Comparison of ENCODE assay signal across 1 cellular context in the genomic region with DNA sequence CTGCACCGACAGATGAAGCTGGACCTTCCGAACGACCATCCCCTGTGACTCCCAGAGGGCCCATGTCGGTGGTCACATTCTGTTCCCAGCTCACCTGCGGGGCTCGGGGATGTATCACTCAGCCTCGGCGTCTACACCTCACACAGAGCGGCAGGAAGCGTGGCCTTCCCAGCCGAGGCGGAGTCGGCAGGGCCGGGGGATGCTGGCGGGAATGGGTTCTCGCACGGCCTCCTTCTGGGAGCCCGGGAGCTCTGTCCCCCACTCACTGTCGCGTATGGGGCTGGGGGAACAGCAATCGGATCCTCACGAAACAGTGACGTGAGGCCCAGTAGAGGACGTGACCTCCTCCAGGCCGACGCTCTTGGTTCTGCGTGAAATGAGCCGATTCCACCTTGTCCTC.
TF ChIP-seq lines count a peak whose summit lies in the region.

No MANE protein-coding gene starts in this region.

TF ChIP-seq in H1, 55 proteins besides CTCF, POLR2A, EP300 and RAD21 (continued from another document):
- TF ChIP-seq, protein P1, sequence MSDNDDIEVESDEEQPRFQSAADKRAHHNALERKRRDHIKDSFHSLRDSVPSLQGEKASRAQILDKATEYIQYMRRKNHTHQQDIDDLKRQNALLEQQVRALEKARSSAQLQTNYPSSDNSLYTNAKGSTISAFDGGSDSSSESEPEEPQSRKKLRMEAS (IDR thresholded peaks at IDR 0.05), result no peak
TF ChIP-seq in H1: peak in this region for 0.
